In the genomic region with DNA sequence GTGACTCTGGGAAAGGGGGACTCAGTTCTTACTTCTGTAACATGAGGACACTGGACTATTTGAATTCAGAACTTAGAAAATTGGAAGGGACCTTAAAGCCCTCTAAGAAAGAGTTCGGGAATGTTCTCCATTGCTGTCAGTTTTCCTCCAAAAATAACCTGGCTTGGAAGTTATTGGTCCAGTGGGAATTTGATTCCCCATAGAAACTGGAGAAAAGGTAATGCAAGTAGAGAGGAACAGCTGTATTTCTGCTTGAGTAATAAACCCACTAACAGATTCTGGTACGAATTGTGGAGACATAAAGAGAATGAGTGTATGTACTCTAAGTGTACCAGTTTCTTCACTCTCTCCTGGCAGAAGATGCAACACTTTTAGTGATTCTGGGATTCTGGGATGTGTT, we compare ENCODE assay signal across 2 cellular contexts.
TF ChIP-seq lines count a peak whose summit lies in the region.

No MANE protein-coding gene starts in this region.

TF ChIP-seq in A549, 52 proteins besides CTCF, POLR2A, EP300 and RAD21:
- TF ChIP-seq RCOR1 (IDR thresholded peaks at IDR 0.05; ENCODE audit: low read depth, low read length) (no peak), CHD2 (IDR thresholded peaks at IDR 0.05; ENCODE audit: low read length, partially characterized antibody) (no peak), HDAC2 (IDR thresholded peaks at IDR 0.05) (no peak)

TF ChIP-seq in K562, 482 proteins besides CTCF, POLR2A, EP300 and RAD21:
- TF ChIP-seq NR2F6 (CRISPR knock-in tag; IDR thresholded peaks at IDR 0.05) (no peak), ZSCAN29 (IDR thresholded peaks at IDR 0.05) (no peak), ATF7 (IDR thresholded peaks at IDR 0.05) (no peak), CSDE1 (IDR thresholded peaks at IDR 0.05) (0 out of 4 replicates have a peak, but pooled peaks of 1 of the 2 experiments have one; percentile 36), HMG20A (CRISPR knock-in tag; conservative IDR thresholded peaks at IDR 0.05) (no peak), NCOA2 (IDR thresholded peaks at IDR 0.05; ENCODE audit: partially characterized antibody in 2 of 2) (peak in 1 of 2 experiments; percentile 36), U2AF2 (optimal IDR thresholded peaks at IDR 0.05; ENCODE audit: low read depth, low read length) (no peak), DMBX1 (CRISPR knock-in tag; IDR thresholded peaks at IDR 0.05; ENCODE audit: borderline replicate concordance) (no peak), ARNT (IDR thresholded peaks at IDR 0.05) (no peak), NR2C1 (IDR thresholded peaks at IDR 0.05) (0 out of 2 replicates have a peak, but pooled peaks have one; percentile 14), NR2C1 (tag; IDR thresholded peaks at IDR 0.05) (no peak), BMI1 (IDR thresholded peaks at IDR 0.05; ENCODE audit: low read length) (no peak)
- TF ChIP-seq, protein P1, sequence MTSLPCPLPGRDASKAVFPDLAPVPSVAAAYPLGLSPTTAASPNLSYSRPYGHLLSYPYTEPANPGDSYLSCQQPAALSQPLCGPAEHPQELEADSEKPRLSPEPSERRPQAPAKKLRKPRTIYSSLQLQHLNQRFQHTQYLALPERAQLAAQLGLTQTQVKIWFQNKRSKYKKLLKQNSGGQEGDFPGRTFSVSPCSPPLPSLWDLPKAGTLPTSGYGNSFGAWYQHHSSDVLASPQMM (CRISPR knock-in tag; IDR thresholded peaks at IDR 0.05): no peak
- TF ChIP-seq, protein P2, sequence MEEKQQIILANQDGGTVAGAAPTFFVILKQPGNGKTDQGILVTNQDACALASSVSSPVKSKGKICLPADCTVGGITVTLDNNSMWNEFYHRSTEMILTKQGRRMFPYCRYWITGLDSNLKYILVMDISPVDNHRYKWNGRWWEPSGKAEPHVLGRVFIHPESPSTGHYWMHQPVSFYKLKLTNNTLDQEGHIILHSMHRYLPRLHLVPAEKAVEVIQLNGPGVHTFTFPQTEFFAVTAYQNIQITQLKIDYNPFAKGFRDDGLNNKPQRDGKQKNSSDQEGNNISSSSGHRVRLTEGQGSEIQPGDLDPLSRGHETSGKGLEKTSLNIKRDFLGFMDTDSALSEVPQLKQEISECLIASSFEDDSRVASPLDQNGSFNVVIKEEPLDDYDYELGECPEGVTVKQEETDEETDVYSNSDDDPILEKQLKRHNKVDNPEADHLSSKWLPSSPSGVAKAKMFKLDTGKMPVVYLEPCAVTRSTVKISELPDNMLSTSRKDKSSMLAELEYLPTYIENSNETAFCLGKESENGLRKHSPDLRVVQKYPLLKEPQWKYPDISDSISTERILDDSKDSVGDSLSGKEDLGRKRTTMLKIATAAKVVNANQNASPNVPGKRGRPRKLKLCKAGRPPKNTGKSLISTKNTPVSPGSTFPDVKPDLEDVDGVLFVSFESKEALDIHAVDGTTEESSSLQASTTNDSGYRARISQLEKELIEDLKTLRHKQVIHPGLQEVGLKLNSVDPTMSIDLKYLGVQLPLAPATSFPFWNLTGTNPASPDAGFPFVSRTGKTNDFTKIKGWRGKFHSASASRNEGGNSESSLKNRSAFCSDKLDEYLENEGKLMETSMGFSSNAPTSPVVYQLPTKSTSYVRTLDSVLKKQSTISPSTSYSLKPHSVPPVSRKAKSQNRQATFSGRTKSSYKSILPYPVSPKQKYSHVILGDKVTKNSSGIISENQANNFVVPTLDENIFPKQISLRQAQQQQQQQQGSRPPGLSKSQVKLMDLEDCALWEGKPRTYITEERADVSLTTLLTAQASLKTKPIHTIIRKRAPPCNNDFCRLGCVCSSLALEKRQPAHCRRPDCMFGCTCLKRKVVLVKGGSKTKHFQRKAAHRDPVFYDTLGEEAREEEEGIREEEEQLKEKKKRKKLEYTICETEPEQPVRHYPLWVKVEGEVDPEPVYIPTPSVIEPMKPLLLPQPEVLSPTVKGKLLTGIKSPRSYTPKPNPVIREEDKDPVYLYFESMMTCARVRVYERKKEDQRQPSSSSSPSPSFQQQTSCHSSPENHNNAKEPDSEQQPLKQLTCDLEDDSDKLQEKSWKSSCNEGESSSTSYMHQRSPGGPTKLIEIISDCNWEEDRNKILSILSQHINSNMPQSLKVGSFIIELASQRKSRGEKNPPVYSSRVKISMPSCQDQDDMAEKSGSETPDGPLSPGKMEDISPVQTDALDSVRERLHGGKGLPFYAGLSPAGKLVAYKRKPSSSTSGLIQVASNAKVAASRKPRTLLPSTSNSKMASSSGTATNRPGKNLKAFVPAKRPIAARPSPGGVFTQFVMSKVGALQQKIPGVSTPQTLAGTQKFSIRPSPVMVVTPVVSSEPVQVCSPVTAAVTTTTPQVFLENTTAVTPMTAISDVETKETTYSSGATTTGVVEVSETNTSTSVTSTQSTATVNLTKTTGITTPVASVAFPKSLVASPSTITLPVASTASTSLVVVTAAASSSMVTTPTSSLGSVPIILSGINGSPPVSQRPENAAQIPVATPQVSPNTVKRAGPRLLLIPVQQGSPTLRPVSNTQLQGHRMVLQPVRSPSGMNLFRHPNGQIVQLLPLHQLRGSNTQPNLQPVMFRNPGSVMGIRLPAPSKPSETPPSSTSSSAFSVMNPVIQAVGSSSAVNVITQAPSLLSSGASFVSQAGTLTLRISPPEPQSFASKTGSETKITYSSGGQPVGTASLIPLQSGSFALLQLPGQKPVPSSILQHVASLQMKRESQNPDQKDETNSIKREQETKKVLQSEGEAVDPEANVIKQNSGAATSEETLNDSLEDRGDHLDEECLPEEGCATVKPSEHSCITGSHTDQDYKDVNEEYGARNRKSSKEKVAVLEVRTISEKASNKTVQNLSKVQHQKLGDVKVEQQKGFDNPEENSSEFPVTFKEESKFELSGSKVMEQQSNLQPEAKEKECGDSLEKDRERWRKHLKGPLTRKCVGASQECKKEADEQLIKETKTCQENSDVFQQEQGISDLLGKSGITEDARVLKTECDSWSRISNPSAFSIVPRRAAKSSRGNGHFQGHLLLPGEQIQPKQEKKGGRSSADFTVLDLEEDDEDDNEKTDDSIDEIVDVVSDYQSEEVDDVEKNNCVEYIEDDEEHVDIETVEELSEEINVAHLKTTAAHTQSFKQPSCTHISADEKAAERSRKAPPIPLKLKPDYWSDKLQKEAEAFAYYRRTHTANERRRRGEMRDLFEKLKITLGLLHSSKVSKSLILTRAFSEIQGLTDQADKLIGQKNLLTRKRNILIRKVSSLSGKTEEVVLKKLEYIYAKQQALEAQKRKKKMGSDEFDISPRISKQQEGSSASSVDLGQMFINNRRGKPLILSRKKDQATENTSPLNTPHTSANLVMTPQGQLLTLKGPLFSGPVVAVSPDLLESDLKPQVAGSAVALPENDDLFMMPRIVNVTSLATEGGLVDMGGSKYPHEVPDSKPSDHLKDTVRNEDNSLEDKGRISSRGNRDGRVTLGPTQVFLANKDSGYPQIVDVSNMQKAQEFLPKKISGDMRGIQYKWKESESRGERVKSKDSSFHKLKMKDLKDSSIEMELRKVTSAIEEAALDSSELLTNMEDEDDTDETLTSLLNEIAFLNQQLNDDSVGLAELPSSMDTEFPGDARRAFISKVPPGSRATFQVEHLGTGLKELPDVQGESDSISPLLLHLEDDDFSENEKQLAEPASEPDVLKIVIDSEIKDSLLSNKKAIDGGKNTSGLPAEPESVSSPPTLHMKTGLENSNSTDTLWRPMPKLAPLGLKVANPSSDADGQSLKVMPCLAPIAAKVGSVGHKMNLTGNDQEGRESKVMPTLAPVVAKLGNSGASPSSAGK (IDR thresholded peaks at IDR 0.05): peak; percentile 20; the same call in 1 of the 2 replicates
- TF ChIP-seq, protein P3, sequence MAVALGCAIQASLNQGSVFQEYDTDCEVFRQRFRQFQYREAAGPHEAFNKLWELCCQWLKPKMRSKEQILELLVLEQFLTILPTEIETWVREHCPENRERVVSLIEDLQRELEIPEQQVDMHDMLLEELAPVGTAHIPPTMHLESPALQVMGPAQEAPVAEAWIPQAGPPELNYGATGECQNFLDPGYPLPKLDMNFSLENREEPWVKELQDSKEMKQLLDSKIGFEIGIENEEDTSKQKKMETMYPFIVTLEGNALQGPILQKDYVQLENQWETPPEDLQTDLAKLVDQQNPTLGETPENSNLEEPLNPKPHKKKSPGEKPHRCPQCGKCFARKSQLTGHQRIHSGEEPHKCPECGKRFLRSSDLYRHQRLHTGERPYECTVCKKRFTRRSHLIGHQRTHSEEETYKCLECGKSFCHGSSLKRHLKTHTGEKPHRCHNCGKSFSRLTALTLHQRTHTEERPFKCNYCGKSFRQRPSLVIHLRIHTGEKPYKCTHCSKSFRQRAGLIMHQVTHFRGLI (CRISPR knock-in tag; IDR thresholded peaks at IDR 0.05): no peak
- TF ChIP-seq, protein P4, sequence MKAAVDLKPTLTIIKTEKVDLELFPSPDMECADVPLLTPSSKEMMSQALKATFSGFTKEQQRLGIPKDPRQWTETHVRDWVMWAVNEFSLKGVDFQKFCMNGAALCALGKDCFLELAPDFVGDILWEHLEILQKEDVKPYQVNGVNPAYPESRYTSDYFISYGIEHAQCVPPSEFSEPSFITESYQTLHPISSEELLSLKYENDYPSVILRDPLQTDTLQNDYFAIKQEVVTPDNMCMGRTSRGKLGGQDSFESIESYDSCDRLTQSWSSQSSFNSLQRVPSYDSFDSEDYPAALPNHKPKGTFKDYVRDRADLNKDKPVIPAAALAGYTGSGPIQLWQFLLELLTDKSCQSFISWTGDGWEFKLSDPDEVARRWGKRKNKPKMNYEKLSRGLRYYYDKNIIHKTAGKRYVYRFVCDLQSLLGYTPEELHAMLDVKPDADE (conservative IDR thresholded peaks at IDR 0.05; ENCODE audit: control insufficient read depth, low read depth, low read length): no peak
- TF ChIP-seq, protein P5, sequence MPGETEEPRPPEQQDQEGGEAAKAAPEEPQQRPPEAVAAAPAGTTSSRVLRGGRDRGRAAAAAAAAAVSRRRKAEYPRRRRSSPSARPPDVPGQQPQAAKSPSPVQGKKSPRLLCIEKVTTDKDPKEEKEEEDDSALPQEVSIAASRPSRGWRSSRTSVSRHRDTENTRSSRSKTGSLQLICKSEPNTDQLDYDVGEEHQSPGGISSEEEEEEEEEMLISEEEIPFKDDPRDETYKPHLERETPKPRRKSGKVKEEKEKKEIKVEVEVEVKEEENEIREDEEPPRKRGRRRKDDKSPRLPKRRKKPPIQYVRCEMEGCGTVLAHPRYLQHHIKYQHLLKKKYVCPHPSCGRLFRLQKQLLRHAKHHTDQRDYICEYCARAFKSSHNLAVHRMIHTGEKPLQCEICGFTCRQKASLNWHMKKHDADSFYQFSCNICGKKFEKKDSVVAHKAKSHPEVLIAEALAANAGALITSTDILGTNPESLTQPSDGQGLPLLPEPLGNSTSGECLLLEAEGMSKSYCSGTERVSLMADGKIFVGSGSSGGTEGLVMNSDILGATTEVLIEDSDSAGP (CRISPR knock-in tag; IDR thresholded peaks at IDR 0.05): no peak
